Comparison of ENCODE assay signal across 14 cellular contexts in the genomic region with DNA sequence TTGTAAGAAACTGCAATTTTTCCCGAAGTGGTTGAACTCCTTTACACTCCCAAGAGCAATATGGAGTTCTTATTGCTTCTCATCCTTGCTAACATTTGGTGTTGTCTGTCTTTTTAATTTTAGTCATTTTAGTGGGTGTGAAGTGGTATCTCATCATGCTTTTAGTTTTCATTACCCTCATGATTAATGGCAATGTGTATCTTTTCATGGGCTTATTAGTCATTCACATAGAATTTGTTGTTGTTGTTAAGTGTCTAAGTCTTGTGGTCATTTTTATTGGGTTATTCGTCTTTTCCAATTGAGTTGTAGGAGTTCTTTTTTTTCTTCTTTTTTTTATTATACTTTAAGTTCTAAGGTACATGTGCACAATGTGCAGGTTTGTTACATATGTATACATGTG.
DNase-seq lines count a peak whose midpoint lies in the region; ATAC-seq and TF ChIP-seq lines count a peak whose summit lies in the region.
"Had no signal": no experiment of that assay in that cellular context is flagged by ENCODE, and none has a peak within 500 bp of the region (broad histone marks: within the 10 kb centered on the region; RNA-seq: fewer than 3 reads in every experiment).

No MANE protein-coding gene starts in this region.

- H3K9me3 Mint-ChIP-seq in natural killer cell treated with Interleukin-12 subunit alpha and Interleukin-12 subunit beta and Interleukin-15 and Interleukin-18, amount 100 ng/mL, for 72 hours, result no peaks in the 10 kb centered on the region

- H3K27ac ChIP-seq in mammary epithelial cell (ENCODE audit: insufficient read depth, low read depth, low read length) (no peak overlapping the region), breast epithelium (no peak overlapping the region), foreskin keratinocyte (no peak overlapping the region)
- H3K27ac ChIP-seq: 22Rv1; BLaER1 treated with 17β-estradiol and CSF1 and Interleukin-3, amounts not matched to agents 10 nM and 100 nM had no signal

- no peaks in the 10 kb centered on the region for H3K4me1 Mint-ChIP-seq in natural killer cell treated with Interleukin-12 subunit alpha and Interleukin-12 subunit beta and Interleukin-15 and Interleukin-18, amount 100 ng/mL, for 72 hours (ENCODE audit: low read depth in 2 of 2)
- H3K4me1 Mint-ChIP-seq: CD4-positive, CD25-positive, alpha-beta regulatory T cell had no signal

- no TSS peak for BruUV-seq in mammary epithelial cell (replicated peaks; lab: Mats Ljungman, UMichigan)

- no peak overlapping the region for H3K4me3 Mint-ChIP-seq in natural killer cell treated with Interleukin-12 subunit alpha and Interleukin-12 subunit beta and Interleukin-15 and Interleukin-18, amount 100 ng/mL, for 72 hours
- H3K4me3 Mint-ChIP-seq: CD4-positive, CD25-positive, alpha-beta regulatory T cell had no signal

- H3K4me3 ChIP-seq in mammary epithelial cell (replicated peaks in 1 of 3; ENCODE audit: insufficient read depth in 1 of 3, low read depth in 2 of 3, low read length in 3 of 3) (no peak overlapping the region), breast epithelium (no peak overlapping the region), epithelial cell of esophagus (ENCODE audit: low read length) (no peak overlapping the region)
- H3K4me3 ChIP-seq: BLaER1 treated with 17β-estradiol and CSF1 and Interleukin-3, amounts not matched to agents 10 nM and 100 nM had no signal

- CTCF ChIA-PET in mammary epithelial cell (lab: Charles Lee; ENCODE audit: low non-redundant PET), result no interaction called here

- H3K36me3 Mint-ChIP-seq in natural killer cell treated with Interleukin-12 subunit alpha and Interleukin-12 subunit beta and Interleukin-15 and Interleukin-18, amount 100 ng/mL, for 72 hours, result no peaks in the 10 kb centered on the region
- H3K36me3 Mint-ChIP-seq: CD4-positive, CD25-positive, alpha-beta regulatory T cell had no signal

- WGBS in mammary epithelial cell (ENCODE audit: low coverage, missing lambda C conversion rate), result 45% methylated on average over 2 of the region's 2 CpGs

- H2AFZ ChIP-seq in mammary epithelial cell (ENCODE audit: low read depth, low read length), result no peak overlapping the region

- H3K9ac ChIP-seq in mammary epithelial cell (ENCODE audit: insufficient read depth, low read length), result no peak overlapping the region
- H3K9ac ChIP-seq: BLaER1 treated with 17β-estradiol and CSF1 and Interleukin-3, amounts not matched to agents 10 nM and 100 nM had no signal

- H3K36me3 ChIP-seq in mammary epithelial cell (ENCODE audit: insufficient read depth, low read length), result no peaks in the 10 kb centered on the region
- no peaks in the 10 kb centered on the region for H3K36me3 ChIP-seq in breast epithelium
- H3K36me3 ChIP-seq: BLaER1 treated with 17β-estradiol and CSF1 and Interleukin-3, amounts not matched to agents 10 nM and 100 nM had no signal

- no peak overlapping the region for H3K4me2 ChIP-seq in mammary epithelial cell (ENCODE audit: insufficient read depth, low read depth, low read length)
- H3K4me2 ChIP-seq: BLaER1 treated with 17β-estradiol and CSF1 and Interleukin-3, amounts not matched to agents 10 nM and 100 nM had no signal

- H3K4me1 ChIP-seq in mammary epithelial cell (ENCODE audit: insufficient read depth, low read length) (no peaks in the 10 kb centered on the region), breast epithelium (no peaks in the 10 kb centered on the region), foreskin keratinocyte (peaks cover 6% of the 10 kb centered on the region)
- H3K4me1 ChIP-seq: BLaER1 treated with 17β-estradiol and CSF1 and Interleukin-3, amounts not matched to agents 10 nM and 100 nM had no signal

- DNase-seq in mammary epithelial cell (peak; percentile 42), breast epithelium (ENCODE audit: low spot score in 2 of 2) (no peak), epithelial cell of esophagus (ENCODE audit: low read depth) (peak; percentile 37), foreskin keratinocyte (peak in 1 of 2 donors; percentile 42)
- no peak for DNase-seq in activated CD4-positive, CD25-positive, alpha-beta regulatory T cell (lab: John Stamatoyannopoulos, UW)
- DNase-seq in natural killer cell treated with Interleukin-12 subunit alpha and Interleukin-12 subunit beta and Interleukin-15 and Interleukin-18, amount 100 ng/mL, for 72 hours (ENCODE audit: low spot score), result no peak
- DNase-seq: CD4-positive, CD25-positive, alpha-beta regulatory T cell; DMS53 had no signal

- peaks cover 3 to 7% of the 10 kb centered on the region in 2 donors for H3K27me3 Mint-ChIP-seq in natural killer cell treated with Interleukin-12 subunit alpha and Interleukin-12 subunit beta and Interleukin-15 and Interleukin-18, amount 100 ng/mL, for 72 hours
- H3K27me3 Mint-ChIP-seq: CD4-positive, CD25-positive, alpha-beta regulatory T cell had no signal

- dilution Hi-C loops in mammary epithelial cell (cut with HindIII; ENCODE audit: low sequenced_read_pairs), result no loop called here

- no peak for TF ChIP-seq POLR2A in breast epithelium (IDR thresholded peaks at IDR 0.05)

- TF ChIP-seq CTCF in mammary epithelial cell (conservative IDR thresholded peaks at IDR 0.05 in 1 of 2, IDR thresholded peaks at IDR 0.05 in 1 of 2; ENCODE audit: extremely low read depth in 1 of 2, insufficient read depth in 1 of 2, low read depth in 1 of 2, low read length in 2 of 2) (no peak), breast epithelium (IDR thresholded peaks at IDR 0.05) (no peak), epithelial cell of esophagus (IDR thresholded peaks at IDR 0.05; ENCODE audit: insufficient read depth, low read depth, low read length, missing control alignments) (no peak), foreskin keratinocyte (conservative IDR thresholded peaks at IDR 0.05) (no peak)

- H3K9me3 ChIP-seq in mammary epithelial cell (replicated peaks; ENCODE audit: insufficient read depth, low read length) (no peaks in the 10 kb centered on the region), breast epithelium (no peaks in the 10 kb centered on the region)
- H3K9me3 ChIP-seq: BLaER1 treated with 17β-estradiol and CSF1 and Interleukin-3, amounts not matched to agents 10 nM and 100 nM had no signal

- H3K79me2 ChIP-seq in mammary epithelial cell (ENCODE audit: insufficient read depth, low read length), result no peaks in the 10 kb centered on the region

- intact Hi-C loops in mammary epithelial cell (cut with micrococcal nuclease) (no loop called here), breast epithelium (cut with DNase I; ENCODE audit: low total_unique reads) (no loop called here)

- in situ Hi-C loops in mammary epithelial cell (cut with MboI; ENCODE audit: low sequenced_read_pairs in 2 of 2), result no loop called here

- H3K27ac Mint-ChIP-seq in natural killer cell treated with Interleukin-12 subunit alpha and Interleukin-12 subunit beta and Interleukin-15 and Interleukin-18, amount 100 ng/mL, for 72 hours, result no peak overlapping the region
- H3K27ac Mint-ChIP-seq: CD4-positive, CD25-positive, alpha-beta regulatory T cell had no signal

- no peaks in the 10 kb centered on the region for H4K20me1 ChIP-seq in mammary epithelial cell (ENCODE audit: insufficient read depth, low read length)
- H4K20me1 ChIP-seq: BLaER1 treated with 17β-estradiol and CSF1 and Interleukin-3, amounts not matched to agents 10 nM and 100 nM had no signal

- H3K27me3 ChIP-seq in mammary epithelial cell (ENCODE audit: insufficient read depth, low read length) (no peaks in the 10 kb centered on the region), breast epithelium (no peaks in the 10 kb centered on the region), foreskin keratinocyte (no peaks in the 10 kb centered on the region)
- H3K27me3 ChIP-seq: BLaER1 treated with 17β-estradiol and CSF1 and Interleukin-3, amounts not matched to agents 10 nM and 100 nM had no signal

- ATAC-seq in foreskin keratinocyte (peak; percentile 34), HG02852 (IDR thresholded peaks at IDR 0.05; ENCODE audit: unreplicated experiment) (no peak), HG03175 (IDR thresholded peaks at IDR 0.05; ENCODE audit: unreplicated experiment) (no peak)
- no peak for ATAC-seq in natural killer cell treated with Interleukin-12 subunit alpha and Interleukin-12 subunit beta and Interleukin-15 and Interleukin-18, amount 100 ng/mL, for 72 hours
- ATAC-seq: HCT116, HepG2 had no signal

Comparison
In these comparisons a context has a peak if more than half of its experiments do, and no peak if none do; other contexts are left out.
1. DNase-seq: peak in mammary epithelial cell (single experiment) and epithelial cell of esophagus (single experiment); none in breast epithelium (0 of 2), activated CD4-positive, CD25-positive, alpha-beta regulatory T cell (0 of 4) and natural killer cell treated with Interleukin-12 subunit alpha and Interleukin-12 subunit beta and Interleukin-15 and Interleukin-18, amount 100 ng/mL, for 72 hours (single experiment).